Comparison of ENCODE assay signal across 13 cellular contexts in the genomic region with DNA sequence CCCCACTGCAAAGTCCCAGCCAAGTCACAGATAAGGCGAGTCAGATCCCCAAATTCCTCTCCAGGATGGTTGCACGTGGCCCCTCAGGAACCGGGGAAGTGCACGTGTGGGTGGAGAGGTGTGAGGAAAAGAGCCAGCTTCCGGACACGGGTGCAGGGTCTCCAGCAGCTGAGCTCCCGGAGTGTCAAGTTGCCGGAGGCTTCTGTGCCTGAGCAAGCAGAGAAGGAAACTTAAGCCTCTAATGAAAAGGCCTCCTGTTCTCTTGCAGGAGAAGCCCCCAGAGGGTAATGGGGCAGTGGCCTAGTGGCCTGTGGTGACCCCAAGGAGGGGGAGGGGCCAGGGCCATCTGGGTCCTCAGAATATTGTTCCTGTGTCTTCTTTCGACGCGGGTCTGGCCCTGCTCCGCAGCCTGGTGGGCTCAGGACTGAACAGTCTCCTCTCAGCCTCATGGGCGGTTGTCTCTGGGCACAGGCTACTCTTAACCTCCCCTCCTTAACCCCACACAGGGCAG.
DNase-seq lines count a peak whose midpoint lies in the region; TF ChIP-seq lines count a peak whose summit lies in the region.
"Had no signal": no experiment of that assay in that cellular context is flagged by ENCODE, and none has a peak within 500 bp of the region (broad histone marks: within the 10 kb centered on the region; RNA-seq: fewer than 3 reads in every experiment).

No MANE protein-coding gene starts in this region.

- peak overlapping the region; percentile 84 for H3K27ac ChIP-seq in SJCRH30
- H3K27ac ChIP-seq: esophagus muscularis mucosa, left lung had no signal

- peak; percentile 1 for TF ChIP-seq CTCF in GM12873 (IDR thresholded peaks at IDR 0.05; ENCODE audit: insufficient read depth, low read depth, low read length, missing control alignments)
- TF ChIP-seq CTCF in osteocyte (IDR thresholded peaks at IDR 0.05), result no peak
- no peak for TF ChIP-seq CTCF in GM20000 (IDR thresholded peaks at IDR 0.05; ENCODE audit: extremely low read depth, missing control alignments)

- no peaks in the 10 kb centered on the region for H3K36me3 ChIP-seq in SJCRH30
- H3K36me3 ChIP-seq: left lung had no signal

- no peak overlapping the region for H3K4me3 Mint-ChIP-seq in osteocyte (ENCODE audit: unreplicated experiment)
- H3K4me3 Mint-ChIP-seq: activated CD8-positive, alpha-beta T cell treated with anti-CD3 and anti-CD28 coated beads for 36 hours; activated naive CD4-positive, alpha-beta T cell treated with anti-CD3 and anti-CD28 coated beads for 36 hours had no signal

- H3K27ac Mint-ChIP-seq in osteocyte (ENCODE audit: unreplicated experiment), result peak overlapping the region; percentile 97
- H3K27ac Mint-ChIP-seq: activated CD8-positive, alpha-beta T cell treated with anti-CD3 and anti-CD28 coated beads for 36 hours; activated naive CD4-positive, alpha-beta T cell treated with anti-CD3 and anti-CD28 coated beads for 36 hours had no signal

- no peaks in the 10 kb centered on the region for H3K9me3 ChIP-seq in SJCRH30 (replicated peaks)
- H3K9me3 ChIP-seq: esophagus muscularis mucosa, left lung had no signal

- peaks cover 71% of the 10 kb centered on the region for H3K4me1 Mint-ChIP-seq in osteocyte (ENCODE audit: unreplicated experiment)

- H3K36me3 Mint-ChIP-seq in osteocyte (ENCODE audit: unreplicated experiment), result peaks cover 11% of the 10 kb centered on the region

- no peaks in the 10 kb centered on the region for H3K27me3 ChIP-seq in SJCRH30

- no peaks in the 10 kb centered on the region for H3K9me3 Mint-ChIP-seq in osteocyte (ENCODE audit: unreplicated experiment)
- H3K9me3 Mint-ChIP-seq: activated CD8-positive, alpha-beta T cell treated with anti-CD3 and anti-CD28 coated beads for 36 hours; activated naive CD4-positive, alpha-beta T cell treated with anti-CD3 and anti-CD28 coated beads for 36 hours had no signal

- peak; percentile 73 to 82 for DNase-seq in SJCRH30
- DNase-seq in foreskin melanocyte, result peak; percentile 51
- DNase-seq in osteocyte (ENCODE audit: extremely low spot score, unreplicated experiment), result no peak
- no peak for DNase-seq in GM20000 (ENCODE audit: low spot score)
- no peak for DNase-seq in kidney glomerular epithelial cell (lab: John Stamatoyannopoulos, UW)
- no peak for DNase-seq in middle frontal gyrus (ENCODE audit: extremely low spot score, low spot score)
- no peak for DNase-seq in activated CD4-positive, CD25-positive, alpha-beta regulatory T cell treated with anti-CD3 and anti-CD28 coated beads, Interleukin-2, amount 50 U/mL, for 72 hours
- DNase-seq: left lung, NCI-H1694 treated with DMSO at 0.1 percent for 48 hours had no signal

- H3K27me3 Mint-ChIP-seq in osteocyte (ENCODE audit: unreplicated experiment), result no peaks in the 10 kb centered on the region

- no peak overlapping the region for H3K4me3 ChIP-seq in SJCRH30
- H3K4me3 ChIP-seq: esophagus muscularis mucosa, left lung had no signal

- H3K4me1 ChIP-seq in SJCRH30, result peaks cover 44% of the 10 kb centered on the region
- H3K4me1 ChIP-seq: left lung had no signal

Comparison
In these comparisons a context has a peak if more than half of its experiments do, and no peak if none do; other contexts are left out.
1. DNase-seq: peak in SJCRH30 (2 of 2) and foreskin melanocyte (single experiment); none in osteocyte (single experiment), GM20000 (single experiment), kidney glomerular epithelial cell (single experiment), middle frontal gyrus (single experiment) and activated CD4-positive, CD25-positive, alpha-beta regulatory T cell treated with anti-CD3 and anti-CD28 coated beads, Interleukin-2, amount 50 U/mL, for 72 hours (single experiment).